Comparison of ENCODE assay signal across 19 cellular contexts in genomic region chr17:41492351-41492750, GRCh38. TPM values are rescaled to one million over a fixed set of nuclear protein-coding genes. Genes with fewer than 3 reads are reported as not detected.
DNase-seq lines count a peak whose midpoint lies in the region; ATAC-seq and TF ChIP-seq lines count a peak whose summit lies in the region.
"Had no signal": no experiment of that assay in that cellular context is flagged by ENCODE, and none has a peak within 500 bp of the region (broad histone marks: within the 10 kb centered on the region; RNA-seq: fewer than 3 reads in every experiment).

No MANE protein-coding gene starts in this region.

- no peaks in the 10 kb centered on the region for H3K36me3 Mint-ChIP-seq in nephron progenitor cell (ENCODE audit: low read depth)
- H3K36me3 Mint-ChIP-seq: natural killer cell; stimulated activated memory B cell treated with anti-CD40 and anti-IgM and Interleukin-4, amounts not matched to agents 10 μg/mL and 1 μg/mL and 100 μg/mL, for 72 hours; T-cell had no signal

- H3K4me3 Mint-ChIP-seq in nephron progenitor cell: no peak overlapping the region
- H3K4me3 Mint-ChIP-seq: activated B cell treated with CpG ODN at 0.5 μM for 24 hours; natural killer cell; stimulated activated memory B cell treated with anti-CD40 and anti-IgM and Interleukin-4, amounts not matched to agents 10 μg/mL and 1 μg/mL and 100 μg/mL, for 72 hours; T-cell had no signal

- no peak for ATAC-seq in GM19035 (IDR thresholded peaks at IDR 0.05; ENCODE audit: unreplicated experiment)
- ATAC-seq: natural killer cell; stimulated activated memory B cell treated with anti-CD40 and anti-IgM and Interleukin-4, amounts not matched to agents 10 μg/mL and 1 μg/mL and 100 μg/mL, for 72 hours; T-cell had no signal

- no peak overlapping the region for H3K27ac Mint-ChIP-seq in nephron progenitor cell
- H3K27ac Mint-ChIP-seq: activated B cell treated with CpG ODN at 0.5 μM for 24 hours; natural killer cell; stimulated activated memory B cell treated with anti-CD40 and anti-IgM and Interleukin-4, amounts not matched to agents 10 μg/mL and 1 μg/mL and 100 μg/mL, for 72 hours; T-cell had no signal

- peaks cover 34% of the 10 kb centered on the region for H3K4me1 Mint-ChIP-seq in nephron progenitor cell
- H3K4me1 Mint-ChIP-seq: activated B cell treated with CpG ODN at 0.5 μM for 24 hours, natural killer cell had no signal

- peaks cover 7% of the 10 kb centered on the region for H3K27me3 Mint-ChIP-seq in nephron progenitor cell (ENCODE audit: low read depth, poor library complexity)
- H3K27me3 Mint-ChIP-seq: T-cell had no signal

- DNase-seq in Ammon's horn (ENCODE audit: low spot score) (peak; percentile 19), NOMO-1 treated with dmso at 0.1 percent for 144 hours (lab: John Stamatoyannopoulos, UW; ENCODE audit: unreplicated experiment) (peak; percentile 8), fibroblast of the aortic adventitia (ENCODE audit: low read depth) (peak; percentile 17), pons (ENCODE audit: low spot score) (peak; percentile 55), nephron progenitor cell (no peak), GM10266 (ENCODE audit: extremely low spot score) (no peak), NCI-H345 treated with DMSO at 0.1 percent for 48 hours (lab: John Stamatoyannopoulos, UW; ENCODE audit: unreplicated experiment) (no peak)
- DNase-seq: activated B cell treated with CpG ODN at 0.5 μM for 24 hours; activated naive CD4-positive, alpha-beta T cell treated with Interleukin-2 at 50 U/mL for 16 hours; natural killer cell; NCI-H524; T-cell had no signal

- no peak overlapping the region for H3K4me3 ChIP-seq in fibroblast of the aortic adventitia (ENCODE audit: low read depth, low read length)
- H3K4me3 ChIP-seq: hepatocyte, Peyer's patch, transverse colon had no signal

- no peaks in the 10 kb centered on the region for H3K9me3 Mint-ChIP-seq in nephron progenitor cell
- H3K9me3 Mint-ChIP-seq: activated B cell treated with CpG ODN at 0.5 μM for 24 hours; natural killer cell; stimulated activated memory B cell treated with anti-CD40 and anti-IgM and Interleukin-4, amounts not matched to agents 10 μg/mL and 1 μg/mL and 100 μg/mL, for 72 hours; T-cell had no signal

- TF ChIP-seq CTCF in fibroblast of the aortic adventitia (IDR thresholded peaks at IDR 0.05; ENCODE audit: insufficient read depth, low read length): no peak
- no peak for TF ChIP-seq CTCF in nephron progenitor cell (IDR thresholded peaks at IDR 0.05)
- no peak for TF ChIP-seq CTCF in GM10266 (IDR thresholded peaks at IDR 0.05; ENCODE audit: control insufficient read depth, insufficient read depth, low read depth, missing control alignments)

RNA-seq across cellular contexts. Expression of gene KRT36, which starts 2.6 kb away (rescaled TPM):
- not detected in 2 replicates for total RNA-seq in fibroblast of the aortic adventitia (ENCODE audit: low replicate concordance)
- total RNA-seq: activated B cell treated with CpG ODN at 0.5 μM for 24 hours, hepatocyte, natural killer cell, Peyer's patch, T-cell, transverse colon had no signal

RNA-seq across cellular contexts. Expression of gene KRT35, which starts 11.4 kb away (rescaled TPM):
- not detected in 2 replicates for total RNA-seq in fibroblast of the aortic adventitia (ENCODE audit: low replicate concordance)
- total RNA-seq: activated B cell treated with CpG ODN at 0.5 μM for 24 hours, bronchial epithelial cell, hepatocyte, liver, natural killer cell, Peyer's patch, T-cell, transverse colon had no signal

RNA-seq across cellular contexts. Expression of gene KRT13, which starts 13.1 kb away (rescaled TPM):
- not detected in 2 replicates for total RNA-seq in fibroblast of the aortic adventitia (ENCODE audit: low replicate concordance)
- total RNA-seq: activated B cell treated with CpG ODN at 0.5 μM for 24 hours, natural killer cell, T-cell had no signal

RNA-seq across cellular contexts. Expression of gene KRT32, which starts 25.2 kb away (rescaled TPM):
- total RNA-seq in fibroblast of the aortic adventitia (ENCODE audit: low replicate concordance): 0.09 TPM in 1 of 2 replicates, not detected in the other
- total RNA-seq: activated B cell treated with CpG ODN at 0.5 μM for 24 hours, bronchial epithelial cell, hepatocyte, liver, natural killer cell, Peyer's patch, T-cell, transverse colon had no signal

RNA-seq across cellular contexts. Expression of gene KRT15, which starts 26.3 kb away (rescaled TPM):
- total RNA-seq in fibroblast of the aortic adventitia (ENCODE audit: low replicate concordance): 0.63 TPM in 1 of 2 replicates, not detected in the other
- total RNA-seq: activated B cell treated with CpG ODN at 0.5 μM for 24 hours, liver, natural killer cell had no signal

Comparison
In these comparisons a context has a peak if more than half of its experiments do, and no peak if none do; other contexts are left out.
1. DNase-seq: peak in Ammon's horn (single experiment), NOMO-1 treated with dmso at 0.1 percent for 144 hours (single experiment), fibroblast of the aortic adventitia (single experiment) and pons (single experiment); none in nephron progenitor cell (single experiment), GM10266 (single experiment) and NCI-H345 treated with DMSO at 0.1 percent for 48 hours (single experiment).